In the genomic region with DNA sequence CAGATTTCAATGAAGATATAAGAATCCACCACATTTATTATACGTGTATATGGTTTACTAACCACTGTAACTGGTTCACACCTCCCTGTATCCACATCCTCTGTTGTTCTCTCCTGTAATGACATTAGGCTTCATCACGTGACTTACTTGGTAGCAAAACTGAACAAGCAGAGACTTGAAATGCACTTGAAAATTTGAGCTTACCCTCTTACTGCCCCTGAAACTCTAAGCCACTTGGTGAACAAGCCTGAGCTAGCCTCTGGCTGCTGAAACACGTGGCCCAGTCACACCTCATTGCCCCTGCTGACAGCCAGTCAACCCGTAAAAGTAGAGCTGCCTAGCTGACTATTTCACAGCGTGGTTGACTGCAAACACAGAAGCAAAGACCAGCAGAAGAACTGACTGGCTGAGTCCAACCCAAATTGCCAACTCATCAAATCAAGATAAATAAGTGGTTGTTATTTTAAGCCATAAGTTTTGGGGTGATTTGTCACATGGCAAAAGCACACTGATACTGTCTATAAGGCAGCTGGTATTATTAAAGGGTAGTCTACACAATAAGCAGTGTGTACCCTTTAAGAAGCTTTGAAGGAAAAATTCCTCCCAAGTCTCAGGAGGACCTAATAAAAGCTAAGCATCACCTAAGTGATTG, we compare ENCODE assay signal across 8 cellular contexts.
DNase-seq lines count a peak whose midpoint lies in the region; ATAC-seq, FAIRE-seq and TF ChIP-seq lines count a peak whose summit lies in the region.

No MANE protein-coding gene starts in this region.

- ATAC-seq in stimulated activated naive CD8-positive, alpha-beta T cell treated with anti-CD3 and anti-CD28 coated beads, Interleukin-15, Interleukin-2, amounts not matched to agents 100 U/mL and 50 U/mL, for 24 hours = peak; percentile 36
- ATAC-seq in stimulated activated naive CD8-positive, alpha-beta T cell treated with anti-CD3 and anti-CD28 coated beads, Interleukin-15, amount 100 ng/mL, for 72 hours = no peak
- peak; percentile 93 for ATAC-seq in HG03060 (IDR thresholded peaks at IDR 0.05; ENCODE audit: low read depth, unreplicated experiment)

- FAIRE-seq in H54 (lab: Jason Lieb, UNC) = no peak

- H3K4me3 Mint-ChIP-seq in stimulated activated naive CD8-positive, alpha-beta T cell treated with anti-CD3 and anti-CD28 coated beads, Interleukin-15, amount 100 ng/mL, for 72 hours = no peak overlapping the region

- TF ChIP-seq POLR2A in H54 (IDR thresholded peaks at IDR 0.05; ENCODE audit: low read depth, low read length) = no peak

- DNase-seq in stimulated activated naive CD8-positive, alpha-beta T cell treated with anti-CD3 and anti-CD28 coated beads, Interleukin-15, Interleukin-2, amounts not matched to agents 100 U/mL and 50 U/mL, for 24 hours = peak; percentile 7
- no peak for DNase-seq in stimulated activated naive CD8-positive, alpha-beta T cell treated with anti-CD3 and anti-CD28 coated beads, Interleukin-15, amount 100 ng/mL, for 72 hours
- DNase-seq in NCI-H345 treated with DMSO at 0.1 percent for 48 hours (lab: John Stamatoyannopoulos, UW; ENCODE audit: unreplicated experiment) (peak; percentile 99), iPS-NIHi11 (ENCODE audit: low spot score) (peak; percentile 24), H54 (ENCODE audit: insufficient read length, low spot score) (no peak)
- DNase-seq in effector CD4-positive, alpha-beta T cell = no peak
- DNase-seq in activated CD4-positive, alpha-beta T cell treated with anti-CD3 and anti-CD28 coated beads for 1 hour = no peak

- no peaks in the 10 kb centered on the region for H3K4me1 Mint-ChIP-seq in stimulated activated naive CD8-positive, alpha-beta T cell treated with anti-CD3 and anti-CD28 coated beads, Interleukin-15, amount 100 ng/mL, for 72 hours

- H3K9me3 Mint-ChIP-seq in stimulated activated naive CD8-positive, alpha-beta T cell treated with anti-CD3 and anti-CD28 coated beads, Interleukin-15, amount 100 ng/mL, for 72 hours = no peaks in the 10 kb centered on the region

- H3K27ac Mint-ChIP-seq in stimulated activated naive CD8-positive, alpha-beta T cell treated with anti-CD3 and anti-CD28 coated beads, Interleukin-15, amount 100 ng/mL, for 72 hours = no peak overlapping the region

- no peaks in the 10 kb centered on the region for H3K27me3 Mint-ChIP-seq in stimulated activated naive CD8-positive, alpha-beta T cell treated with anti-CD3 and anti-CD28 coated beads, Interleukin-15, amount 100 ng/mL, for 72 hours

Comparison
In these comparisons a context has a peak if more than half of its experiments do, and no peak if none do; other contexts are left out.
1. DNase-seq: peak in stimulated activated naive CD8-positive, alpha-beta T cell treated with anti-CD3 and anti-CD28 coated beads, Interleukin-15, Interleukin-2, amounts not matched to agents 100 U/mL and 50 U/mL, for 24 hours (single experiment), NCI-H345 treated with DMSO at 0.1 percent for 48 hours (single experiment) and iPS-NIHi11 (single experiment); none in stimulated activated naive CD8-positive, alpha-beta T cell treated with anti-CD3 and anti-CD28 coated beads, Interleukin-15, amount 100 ng/mL, for 72 hours (0 of 2), effector CD4-positive, alpha-beta T cell (single experiment), H54 (single experiment) and activated CD4-positive, alpha-beta T cell treated with anti-CD3 and anti-CD28 coated beads for 1 hour (single experiment).